In genomic region chr3:48446425-48447193, GRCh38 we compare ENCODE assay signal across 8 cellular contexts.
A peak's percentile ranks its signal among the peaks of the same experiment; 100 is the strongest.
DNase-seq lines count a peak whose midpoint lies in the region; ATAC-seq and TF ChIP-seq lines count a peak whose summit lies in the region.

ATRIP (plus strand) TSS chr3:48446737; CDS start chr3:48446846, 109 bp downstream.

- H3K4me2 ChIP-seq in DOHH2 (ENCODE audit: low read length) (peak within 1 kb of the TSS; percentile 89), KMS-11 (peak within 1 kb of the TSS; percentile 95)

- H2AFZ ChIP-seq in KMS-11 (ENCODE audit: low read depth), result peak within 1 kb of the TSS; percentile 69; the same call in 1 of the 2 replicates

- peak within 1 kb of the TSS; percentile 45 to 86 (median 61) for H3K27ac Mint-ChIP-seq in nephron

- H3K4me1 ChIP-seq in DOHH2 (ENCODE audit: control insufficient read depth, low read length) (peaks cover 24% of the 10 kb centered on the region), KMS-11 (ENCODE audit: low read depth, poor library complexity, severe bottlenecking) (peaks cover 16% of the 10 kb centered on the region)

- peaks cover 60% of the 10 kb centered on the region for H3K36me3 ChIP-seq in DOHH2 (ENCODE audit: control insufficient read depth, low read length)
- H3K36me3 ChIP-seq in KMS-11 (ENCODE audit: insufficient read depth), result no peaks in the 10 kb centered on the region

- H3K27ac ChIP-seq in DOHH2 (ENCODE audit: low read depth, low read length) (0 out of 2 replicates have a peak within 1 kb of the TSS, but pooled peaks have one; percentile 2), KMS-11 (no peak within 1 kb of the TSS)

- peak; percentile 85 for ATAC-seq in GM21723 (IDR thresholded peaks at IDR 0.05; ENCODE audit: unreplicated experiment)
- peak; percentile 99 for ATAC-seq in stimulated activated naive CD8-positive, alpha-beta T cell treated with anti-CD3 and anti-CD28 coated beads, Interleukin-15, Interleukin-2, amounts not matched to agents 100 U/mL and 50 U/mL, for 24 hours

- DNase-seq in SHP77 (lab: John Stamatoyannopoulos, UW), result peak; percentile 89 to 90
- peak; percentile 85 for DNase-seq in activated T-helper 9 cell treated with anti-CD3 and anti-CD28 coated beads, Interleukin-2, amount 50 U/mL, for 16 hours (ENCODE audit: low read depth)
- peak; percentile 64 for DNase-seq in fibroblast of peridontal ligament (ENCODE audit: extremely low read depth)
- peak; percentile 92 for DNase-seq in stimulated activated naive CD8-positive, alpha-beta T cell treated with anti-CD3 and anti-CD28 coated beads, Interleukin-15, Interleukin-2, amounts not matched to agents 100 U/mL and 50 U/mL, for 24 hours

- H3K4me1 Mint-ChIP-seq in nephron, result peaks cover 30% of the 10 kb centered on the region

- no peak for TF ChIP-seq CTCF in DOHH2 (IDR thresholded peaks at IDR 0.05; ENCODE audit: low read depth, low read length, poor library complexity, severe bottlenecking)
- TF ChIP-seq CTCF in KMS-11 (conservative IDR thresholded peaks at IDR 0.05; ENCODE audit: low read depth, low read length), result no peak
- TF ChIP-seq CTCF in nephron (IDR thresholded peaks at IDR 0.05; ENCODE audit: unreplicated experiment in 3 of 3), result no peak

- H3K27me3 ChIP-seq in DOHH2 (ENCODE audit: control insufficient read depth, low read length) (no peaks in the 10 kb centered on the region), KMS-11 (ENCODE audit: insufficient read depth, low read depth) (no peaks in the 10 kb centered on the region)

- H3K9ac ChIP-seq in KMS-11, result peak within 1 kb of the TSS; percentile 39; the same call in 1 of the 2 replicates

- no peaks in the 10 kb centered on the region for H3K27me3 Mint-ChIP-seq in nephron (ENCODE audit: low read depth)

- peaks cover 16% of the 10 kb centered on the region for H3K36me3 Mint-ChIP-seq in nephron (ENCODE audit: low read depth)

- H4K20me1 ChIP-seq in DOHH2 (ENCODE audit: control insufficient read depth, insufficient read depth, low read depth, low read length) (peaks cover 3% of the 10 kb centered on the region), KMS-11 (ENCODE audit: insufficient read depth) (no peaks in the 10 kb centered on the region)

- H3K4me3 Mint-ChIP-seq in nephron, result peak within 1 kb of the TSS; percentile 85 to 90 (median 88)

- H3K4me3 ChIP-seq in DOHH2 (ENCODE audit: low read length) (peak within 1 kb of the TSS; percentile 79), KMS-11 (IDR thresholded peaks at IDR 0.05; ENCODE audit: insufficient read depth, low read depth, low read length) (peak within 1 kb of the TSS; percentile 65)

- H3K9me3 Mint-ChIP-seq in nephron, result no peaks in the 10 kb centered on the region

- H3K9me2 ChIP-seq in DOHH2 (replicated peaks; ENCODE audit: control insufficient read depth, low read length), result no peaks in the 10 kb centered on the region

- peaks cover 30% of the 10 kb centered on the region for H3F3A ChIP-seq in DOHH2 (ENCODE audit: control insufficient read depth, insufficient read depth)

- H3K9me3 ChIP-seq in DOHH2 (ENCODE audit: control insufficient read depth, insufficient read depth, low read length), result no peaks in the 10 kb centered on the region

- H3K79me2 ChIP-seq in DOHH2 (ENCODE audit: control insufficient read depth, low read length) (peaks cover 50% of the 10 kb centered on the region), KMS-11 (ENCODE audit: insufficient read depth, low read depth) (peaks cover 4% of the 10 kb centered on the region)
